ENCODE assay signal across 7 cellular contexts in the genomic region with DNA sequence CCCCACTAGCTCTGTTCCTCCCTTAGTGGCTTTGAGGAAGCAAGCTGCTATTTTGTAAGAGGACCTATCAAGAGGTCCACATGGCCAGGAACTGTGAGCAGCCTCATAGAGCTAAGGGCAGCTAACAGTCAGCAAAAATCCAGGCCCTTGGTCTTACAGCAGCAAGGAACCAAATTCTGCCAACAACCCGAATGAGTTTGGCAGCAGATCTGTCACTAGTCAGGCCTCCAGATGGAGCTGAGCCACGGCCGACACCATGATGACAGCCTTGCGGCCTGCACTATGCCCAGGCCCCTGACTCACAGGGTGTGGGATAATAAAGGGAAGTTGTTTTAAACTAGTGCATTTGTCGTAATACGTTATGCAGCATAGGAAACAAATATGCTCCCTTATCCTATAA. TPM values are rescaled to one million over a fixed set of nuclear protein-coding genes. Genes with fewer than 3 reads are reported as not detected.
DNase-seq lines count a peak whose midpoint lies in the region; ATAC-seq and TF ChIP-seq lines count a peak whose summit lies in the region.

No MANE protein-coding gene starts in this region.

- TF ChIP-seq RAD21 in liver (IDR thresholded peaks at IDR 0.05) = peak; percentile 7 to 9

- H3K9ac ChIP-seq in liver (ENCODE audit: low read depth in 1 of 2, low read length in 2 of 2) = no peak overlapping the region

- peak in 1 of 4 donors; percentile 37 for TF ChIP-seq POLR2A in upper lobe of left lung (IDR thresholded peaks at IDR 0.05)

- no peak overlapping the region for H3K4me3 Mint-ChIP-seq in activated naive CD4-positive, alpha-beta T cell treated with anti-CD3 and anti-CD28 coated beads, Interleukin-2, amount 10 ng/mL, durations not matched to agents 7 days and 5 days
- no peak overlapping the region for H3K4me3 Mint-ChIP-seq in stimulated activated memory B cell treated with anti-CD40 and anti-IgM and Interleukin-4, amounts not matched to agents 10 μg/mL and 1 μg/mL and 100 μg/mL, for 72 hours

- H3K9me3 Mint-ChIP-seq in activated naive CD4-positive, alpha-beta T cell treated with anti-CD3 and anti-CD28 coated beads, Interleukin-2, amount 10 ng/mL, durations not matched to agents 7 days and 5 days = no peaks in the 10 kb centered on the region
- H3K9me3 Mint-ChIP-seq in stimulated activated memory B cell treated with anti-CD40 and anti-IgM and Interleukin-4, amounts not matched to agents 10 μg/mL and 1 μg/mL and 100 μg/mL, for 72 hours = no peaks in the 10 kb centered on the region

- H3K36me3 Mint-ChIP-seq in activated naive CD4-positive, alpha-beta T cell treated with anti-CD3 and anti-CD28 coated beads, Interleukin-2, amount 10 ng/mL, durations not matched to agents 7 days and 5 days = no peaks in the 10 kb centered on the region
- no peaks in the 10 kb centered on the region for H3K36me3 Mint-ChIP-seq in stimulated activated memory B cell treated with anti-CD40 and anti-IgM and Interleukin-4, amounts not matched to agents 10 μg/mL and 1 μg/mL and 100 μg/mL, for 72 hours

- TF ChIP-seq EP300 in upper lobe of left lung (IDR thresholded peaks at IDR 0.05) = peak in 1 of 4 donors; percentile 26

- ATAC-seq in upper lobe of left lung (ENCODE audit: low FRiP score in 2 of 2) = peak; percentile 94 to 97
- no peak for ATAC-seq in stimulated activated memory B cell treated with anti-CD40 and anti-IgM and Interleukin-4, amounts not matched to agents 10 μg/mL and 1 μg/mL and 100 μg/mL, for 72 hours

- H3K27me3 Mint-ChIP-seq in activated naive CD4-positive, alpha-beta T cell treated with anti-CD3 and anti-CD28 coated beads, Interleukin-2, amount 10 ng/mL, durations not matched to agents 7 days and 5 days = peaks cover 7% of the 10 kb centered on the region
- H3K27me3 Mint-ChIP-seq in stimulated activated memory B cell treated with anti-CD40 and anti-IgM and Interleukin-4, amounts not matched to agents 10 μg/mL and 1 μg/mL and 100 μg/mL, for 72 hours = no peaks in the 10 kb centered on the region

- no peaks in the 10 kb centered on the region for H3K4me1 Mint-ChIP-seq in activated naive CD4-positive, alpha-beta T cell treated with anti-CD3 and anti-CD28 coated beads, Interleukin-2, amount 10 ng/mL, durations not matched to agents 7 days and 5 days
- peaks cover 27% of the 10 kb centered on the region for H3K4me1 Mint-ChIP-seq in stimulated activated memory B cell treated with anti-CD40 and anti-IgM and Interleukin-4, amounts not matched to agents 10 μg/mL and 1 μg/mL and 100 μg/mL, for 72 hours

- H3K27ac ChIP-seq in liver (ENCODE audit: low read depth in 1 of 2, low read length in 2 of 2) (peak overlapping the region; percentile 44 to 55), upper lobe of left lung (peak overlapping the region; percentile 71 to 83 (median 78))

- H3K27ac Mint-ChIP-seq in activated naive CD4-positive, alpha-beta T cell treated with anti-CD3 and anti-CD28 coated beads, Interleukin-2, amount 10 ng/mL, durations not matched to agents 7 days and 5 days = no peak overlapping the region
- H3K27ac Mint-ChIP-seq in stimulated activated memory B cell treated with anti-CD40 and anti-IgM and Interleukin-4, amounts not matched to agents 10 μg/mL and 1 μg/mL and 100 μg/mL, for 72 hours = no peak overlapping the region

- H3K36me3 ChIP-seq in liver (ENCODE audit: control insufficient read depth in 4 of 4, insufficient read depth in 3 of 4, low read depth in 1 of 4, low read length in 3 of 4) = no peaks in the 10 kb centered on the region
- H3K36me3 ChIP-seq in upper lobe of left lung = no peaks in the 10 kb centered on the region

- peaks cover 0 to 2% (median 0%) of the 10 kb centered on the region in 4 donors for H3K4me1 ChIP-seq in liver (ENCODE audit: control insufficient read depth in 4 of 4, insufficient read depth in 4 of 4, low read length in 3 of 4)
- H3K4me1 ChIP-seq in upper lobe of left lung = peaks cover 0 to 9% (median 6%) of the 10 kb centered on the region in 4 donors

- H3K4me3 ChIP-seq in liver (ENCODE audit: low read depth in 1 of 3, low read length in 3 of 3) (no peak overlapping the region), upper lobe of left lung (no peak overlapping the region)

- H3K27me3 ChIP-seq in liver (ENCODE audit: control insufficient read depth in 4 of 4, insufficient read depth in 4 of 4, low read length in 3 of 4) (no peaks in the 10 kb centered on the region), upper lobe of left lung (no peaks in the 10 kb centered on the region)

- CTCF ChIA-PET in activated naive CD4-positive, alpha-beta T cell treated with anti-CD3 and anti-CD28 coated beads, Interleukin-2, amount 10 ng/mL, durations not matched to agents 7 days and 5 days (lab: Charles Lee) = no interaction called here

- DNase-seq in NCI-H446 (lab: John Stamatoyannopoulos, UW) = peak; percentile 78 to 90
- peak; percentile 90 for DNase-seq in cerebellum (ENCODE audit: low spot score)
- peak; percentile 50 to 83 for DNase-seq in upper lobe of left lung
- no peak for DNase-seq in NCI-H510A treated with DMSO at 0.1 percent for 48 hours (lab: John Stamatoyannopoulos, UW)
- DNase-seq in activated naive CD4-positive, alpha-beta T cell treated with anti-CD3 and anti-CD28 coated beads, Interleukin-2, amount 10 ng/mL, durations not matched to agents 7 days and 5 days = no peak

- H3K9me3 ChIP-seq in liver (ENCODE audit: control insufficient read depth in 4 of 4, low read length in 3 of 4) (no peaks in the 10 kb centered on the region), upper lobe of left lung (no peaks in the 10 kb centered on the region)

- WGBS in liver = 37% methylated on average over 6 of the region's 6 CpGs
- WGBS in upper lobe of left lung, 2 donors = 47 to 48% methylated on average over 3 to 6 of the region's 6 CpGs

- TF ChIP-seq CTCF in liver (IDR thresholded peaks at IDR 0.05; ENCODE audit: low read depth, low read length, missing input control) = no peak
- no peak for TF ChIP-seq CTCF in upper lobe of left lung (IDR thresholded peaks at IDR 0.05)

TF ChIP-seq in liver, 16 proteins besides CTCF, POLR2A, EP300 and RAD21 (continues in another document):
- TF ChIP-seq REST (IDR thresholded peaks at IDR 0.05) = no peak
- TF ChIP-seq NR2F2 (IDR thresholded peaks at IDR 0.05) = no peak
- TF ChIP-seq SP1 (IDR thresholded peaks at IDR 0.05) = peak; percentile 29
- peak; percentile 12 to 25 for TF ChIP-seq HNF4A (conservative IDR thresholded peaks at IDR 0.05)
- no peak for TF ChIP-seq GABPA (IDR thresholded peaks at IDR 0.05 in 1 of 2, conservative IDR thresholded peaks at IDR 0.05 in 1 of 2)
- TF ChIP-seq FOXA1 (IDR thresholded peaks at IDR 0.05) = no peak
- TF ChIP-seq HNF4G (IDR thresholded peaks at IDR 0.05) = no peak
- TF ChIP-seq EGR1 (IDR thresholded peaks at IDR 0.05; ENCODE audit: low read depth in 2 of 2) = no peak
- TF ChIP-seq, protein P1, sequence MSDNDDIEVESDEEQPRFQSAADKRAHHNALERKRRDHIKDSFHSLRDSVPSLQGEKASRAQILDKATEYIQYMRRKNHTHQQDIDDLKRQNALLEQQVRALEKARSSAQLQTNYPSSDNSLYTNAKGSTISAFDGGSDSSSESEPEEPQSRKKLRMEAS (IDR thresholded peaks at IDR 0.05) = peak; percentile 19
- peak in 1 of 2 donors; percentile 25 for TF ChIP-seq JUND (IDR thresholded peaks at IDR 0.05)
- TF ChIP-seq, protein P2, sequence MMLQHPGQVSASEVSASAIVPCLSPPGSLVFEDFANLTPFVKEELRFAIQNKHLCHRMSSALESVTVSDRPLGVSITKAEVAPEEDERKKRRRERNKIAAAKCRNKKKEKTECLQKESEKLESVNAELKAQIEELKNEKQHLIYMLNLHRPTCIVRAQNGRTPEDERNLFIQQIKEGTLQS (IDR thresholded peaks at IDR 0.05) = no peak
- TF ChIP-seq FOXA2 (IDR thresholded peaks at IDR 0.05) = no peak
- TF ChIP-seq RXRA (IDR thresholded peaks at IDR 0.05) = peak in 1 of 2 donors; percentile 15
- TF ChIP-seq YY1 (IDR thresholded peaks at IDR 0.05) = peak; percentile 45

RNA-seq across cellular contexts. Expression of gene H3-3A, which starts 28.0 kb away (rescaled TPM):
- 334 TPM for total RNA-seq in cerebellum
- total RNA-seq in liver = 100 to 1,000 TPM in 1 of 2 donors, 10 to 100 TPM in 1; 76.6 to 338 TPM
- 100 to 1,000 TPM; 188 to 190 TPM for polyA plus RNA-seq in liver
- 100 to 1,000 TPM; 148 to 453 (median 419) TPM for total RNA-seq in upper lobe of left lung

RNA-seq across cellular contexts. Expression of gene SDE2, which starts 35.3 kb away (rescaled TPM):
- total RNA-seq in cerebellum (21.3 TPM), liver (10 to 100 TPM; 15.6 to 53.7 TPM), upper lobe of left lung (10 to 100 TPM; 12.1 to 27.8 (median 18.3) TPM)
- 1 to 10 TPM; 4.7 to 6.5 TPM for polyA plus RNA-seq in liver

Comparison
In these comparisons a context has a peak if more than half of its experiments do, and no peak if none do; other contexts are left out.
1. DNase-seq: peak in NCI-H446 (2 of 2), cerebellum (single experiment) and upper lobe of left lung (2 of 2); none in NCI-H510A treated with DMSO at 0.1 percent for 48 hours (single experiment) and activated naive CD4-positive, alpha-beta T cell treated with anti-CD3 and anti-CD28 coated beads, Interleukin-2, amount 10 ng/mL, durations not matched to agents 7 days and 5 days (single experiment).